In the genomic region with DNA sequence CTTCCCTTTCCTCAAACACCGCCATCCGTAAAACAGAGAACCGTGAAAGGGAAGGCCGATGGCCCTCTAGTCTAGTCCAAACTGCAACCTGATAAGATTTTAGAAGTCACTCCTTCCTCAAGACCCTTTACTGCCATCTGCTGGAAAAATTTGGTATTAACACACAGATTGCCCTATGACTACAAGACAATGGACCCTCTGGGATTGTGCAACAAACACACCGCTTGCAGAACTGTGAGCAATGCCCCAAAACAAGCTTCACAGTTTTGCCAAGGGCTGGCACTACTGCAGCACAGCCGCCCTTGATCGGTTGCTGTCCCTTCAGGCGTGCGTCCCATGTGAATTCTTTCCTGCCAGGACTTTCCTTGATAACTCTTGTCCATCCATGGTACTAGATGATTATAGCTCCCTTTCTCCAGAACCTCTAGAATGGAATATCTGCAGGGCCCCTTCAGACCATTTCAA, we compare ENCODE assay signal across 8 cellular contexts. TPM values are rescaled to one million over a fixed set of nuclear protein-coding genes. Genes with fewer than 3 reads are reported as not detected.
DNase-seq lines count a peak whose midpoint lies in the region; ATAC-seq and TF ChIP-seq lines count a peak whose summit lies in the region.

No MANE protein-coding gene starts in this region.

- H3K36me3 ChIP-seq in ACC112 (ENCODE audit: insufficient read depth, low read length), result no peaks in the 10 kb centered on the region
- no peaks in the 10 kb centered on the region for H3K36me3 ChIP-seq in adrenal gland (replicated peaks in 1 of 2)
- no peaks in the 10 kb centered on the region for H3K36me3 ChIP-seq in sigmoid colon

- no peak overlapping the region for H3K27ac ChIP-seq in ACC112 (ENCODE audit: low read depth, low read length)
- no peak overlapping the region for H3K27ac ChIP-seq in adrenal gland
- H3K27ac ChIP-seq in sigmoid colon, result no peak overlapping the region

- no peak for TF ChIP-seq EP300 in sigmoid colon (IDR thresholded peaks at IDR 0.05)

- peak; percentile 67 for TF ChIP-seq CTCF in GM13977 (IDR thresholded peaks at IDR 0.05; ENCODE audit: extremely low read depth, insufficient read depth, missing control alignments)
- TF ChIP-seq CTCF in adrenal gland (IDR thresholded peaks at IDR 0.05), result peak; percentile 84 to 92 (median 88)
- TF ChIP-seq CTCF in sigmoid colon (IDR thresholded peaks at IDR 0.05), result peak; percentile 54 to 83 (median 61)

- H3K4me3 ChIP-seq in ACC112 (ENCODE audit: low read depth, low read length), result 0 out of 2 replicates have a peak overlapping the region, but pooled peaks have one; percentile 3
- H3K4me3 ChIP-seq in adrenal gland, result no peak overlapping the region
- no peak overlapping the region for H3K4me3 ChIP-seq in sigmoid colon

- DNase-seq in GM13977 (ENCODE audit: low spot score), result peak; percentile 62
- peak; percentile 76 for DNase-seq in NCI-H1048 (lab: John Stamatoyannopoulos, UW)
- DNase-seq in SIG-M5 treated with dmso at 0.1 percent for 504 hours (lab: John Stamatoyannopoulos, UW; ENCODE audit: unreplicated experiment), result peak; percentile 95
- DNase-seq in adrenal gland, result peak; percentile 79 to 89 (median 88)
- DNase-seq in hepatic stellate cell (ENCODE audit: low spot score), result peak; percentile 59
- DNase-seq in sigmoid colon, result peak; percentile 65

- no peaks in the 10 kb centered on the region for H3K9me3 ChIP-seq in adrenal gland (replicated peaks in 1 of 3)
- H3K9me3 ChIP-seq in sigmoid colon, result no peaks in the 10 kb centered on the region

- intact Hi-C loops in adrenal gland (cut with DNase I) (no loop called here), sigmoid colon (cut with DNase I) (loop anchor here (5.0 kb wide), 1 partner anchor 1215 kb away; no protein-coding TSS in a partner anchor)

- ATAC-seq in HG02763 (IDR thresholded peaks at IDR 0.05; ENCODE audit: unreplicated experiment), result peak; percentile 86

- TF ChIP-seq POLR2A in adrenal gland (IDR thresholded peaks at IDR 0.05), result no peak
- no peak for TF ChIP-seq POLR2A in sigmoid colon (IDR thresholded peaks at IDR 0.05)

- peaks cover 20% of the 10 kb centered on the region for H3K4me1 ChIP-seq in ACC112 (ENCODE audit: control insufficient read depth, insufficient read depth, low read length, unreplicated experiment)
- H3K4me1 ChIP-seq in adrenal gland (replicated peaks in 1 of 2), result peaks cover 0 to 8% of the 10 kb centered on the region in 2 donors
- H3K4me1 ChIP-seq in sigmoid colon, result no peaks in the 10 kb centered on the region

- WGBS in adrenal gland, 4 donors, result 5 to 17% (median 10%) methylated on average over 9 of the region's 9 CpGs
- 31 to 35% methylated on average over 9 of the region's 9 CpGs for WGBS in sigmoid colon, 2 donors

- H3K27me3 ChIP-seq in ACC112 (ENCODE audit: insufficient read depth, low read length) (no peaks in the 10 kb centered on the region), adrenal gland (no peaks in the 10 kb centered on the region), sigmoid colon (no peaks in the 10 kb centered on the region)

- in situ Hi-C loops in GM13977 (cut with MboI; ENCODE audit: low pct_unique_long_range_greater_than_20kb, low sequenced_read_pairs, unreplicated experiment), result no loop called here

- peak overlapping the region; percentile 61 for H2AFZ ChIP-seq in ACC112 (ENCODE audit: low read length, unreplicated experiment)

- no peaks in the 10 kb centered on the region for H3K79me2 ChIP-seq in ACC112 (ENCODE audit: control insufficient read depth, insufficient read depth, low read length, unreplicated experiment)

RNA-seq across cellular contexts. Expression of a gene that starts 23.1 kb away (rescaled TPM):
- total RNA-seq in adrenal gland, result 10 to 100 TPM in 7 of 8 donors, 1 to 10 TPM in 1; 5.5 to 47.8 (median 33.3) TPM
- 100 to 1,000 TPM in 1 of 3 donors, 10 to 100 TPM in 2; 15.2 to 145 (median 16.1) TPM for polyA plus RNA-seq in adrenal gland
- total RNA-seq in sigmoid colon, result 10 to 100 TPM in 1 of 4 donors, 1 to 10 TPM in 3; 5.0 to 10.3 (median 6.7) TPM
- polyA plus RNA-seq in sigmoid colon, result 10 to 100 TPM; 27.2 to 30.6 (median 27.5) TPM
